Comparison of ENCODE assay signal across 12 cellular contexts in the genomic region with DNA sequence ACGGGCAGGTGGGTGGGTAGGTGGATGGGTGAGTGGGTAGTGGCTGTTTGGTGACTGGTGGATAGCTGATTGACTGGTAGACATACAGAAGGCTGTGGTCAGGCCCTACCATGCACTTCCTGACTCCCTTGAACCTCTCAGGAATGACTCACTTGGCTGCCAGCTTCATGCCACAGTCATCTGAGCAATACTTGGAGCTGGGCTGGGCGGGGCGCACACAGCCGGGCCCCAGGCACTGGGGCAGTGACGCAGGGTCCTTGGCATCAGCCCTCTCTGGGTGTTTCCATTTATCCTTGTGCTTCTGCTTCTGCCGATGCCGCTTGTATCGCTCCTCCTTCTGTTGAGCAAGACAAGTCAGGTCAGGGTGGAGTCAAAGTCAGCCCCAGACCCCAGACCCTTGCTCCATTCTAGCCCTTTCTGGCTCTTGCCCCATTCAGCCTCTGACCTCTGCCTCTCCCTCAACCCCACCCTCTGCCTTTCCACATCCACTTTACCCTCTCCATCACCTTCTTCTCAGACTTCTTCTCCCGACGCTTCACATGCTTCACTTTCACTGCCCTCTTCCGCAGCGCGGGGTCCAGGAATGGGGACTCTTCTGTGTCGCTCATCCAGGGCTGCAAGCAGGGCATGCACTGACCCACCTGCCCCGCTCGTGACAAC. TPM values are rescaled to one million over a fixed set of nuclear protein-coding genes. Genes with fewer than 3 reads are reported as not detected.
DNase-seq lines count a peak whose midpoint lies in the region; ATAC-seq and TF ChIP-seq lines count a peak whose summit lies in the region.
"Had no signal": no experiment of that assay in that cellular context is flagged by ENCODE, and none has a peak within 500 bp of the region (broad histone marks: within the 10 kb centered on the region; RNA-seq: fewer than 3 reads in every experiment).

No MANE protein-coding gene starts in this region.

- no peak overlapping the region for H3K4me3 ChIP-seq in aorta (ENCODE audit: low read length in 2 of 2)
- H3K4me3 ChIP-seq: BLaER1, mucosa of descending colon, upper lobe of left lung had no signal

- intact Hi-C loops in activated naive CD4-positive, alpha-beta T cell treated with anti-CD3 and anti-CD28 coated beads for 36 hours (cut with micrococcal nuclease): loop anchor here (10.0 kb wide), 1 partner anchor 1350 kb away; no protein-coding TSS in a partner anchor
- intact Hi-C loops in aorta (cut with DNase I): loop anchor here (10.0 kb wide), 4 partner anchors 90 to 910 kb away; partner anchors contain the start of genes SKA1 (in 2 of the 2), ACAA2 (in 1 of the 2), MEX3C (in 1 of the 2) and RPL17 (in 1 of the 2)

- TF ChIP-seq CTCF in chondrocyte (IDR thresholded peaks at IDR 0.05) (no peak), progenitor cell of endocrine pancreas (IDR thresholded peaks at IDR 0.05; ENCODE audit: unreplicated experiment) (no peak)

- no peaks in the 10 kb centered on the region for H3K27me3 ChIP-seq in aorta (ENCODE audit: control insufficient read depth in 1 of 2, insufficient read depth in 2 of 2, low read length in 1 of 2)
- H3K27me3 ChIP-seq: BLaER1, upper lobe of left lung had no signal

- H3K27me3 Mint-ChIP-seq in activated naive CD4-positive, alpha-beta T cell treated with anti-CD3 and anti-CD28 coated beads for 36 hours (ENCODE audit: low read depth): no peaks in the 10 kb centered on the region
- H3K27me3 Mint-ChIP-seq in chondrocyte (ENCODE audit: low read depth): no peaks in the 10 kb centered on the region
- no peaks in the 10 kb centered on the region for H3K27me3 Mint-ChIP-seq in progenitor cell of endocrine pancreas

- CTCF ChIA-PET in activated naive CD4-positive, alpha-beta T cell treated with anti-CD3 and anti-CD28 coated beads for 36 hours (lab: Charles Lee): no interaction called here

- peaks cover 0 to 4% of the 10 kb centered on the region in 2 donors for H3K36me3 ChIP-seq in aorta (ENCODE audit: control insufficient read depth in 1 of 2, insufficient read depth in 2 of 2, low read length in 1 of 2)

- no peaks in the 10 kb centered on the region for H3K9me3 Mint-ChIP-seq in activated naive CD4-positive, alpha-beta T cell treated with anti-CD3 and anti-CD28 coated beads for 36 hours
- H3K9me3 Mint-ChIP-seq in chondrocyte (ENCODE audit: low read depth) (no peaks in the 10 kb centered on the region), progenitor cell of endocrine pancreas (ENCODE audit: low read depth) (no peaks in the 10 kb centered on the region)

- 92% methylated on average over 16 of the region's 16 CpGs for WGBS in aorta, 2 donors

- DNase-seq in activated naive CD4-positive, alpha-beta T cell treated with anti-CD3 and anti-CD28 coated beads for 36 hours: no peak
- no peak for DNase-seq in activated naive CD4-positive, alpha-beta T cell (lab: John Stamatoyannopoulos, UW)
- DNase-seq in RKO (ENCODE audit: low spot score): peak; percentile 53
- DNase-seq in chondrocyte (ENCODE audit: low spot score): no peak
- DNase-seq in progenitor cell of endocrine pancreas (ENCODE audit: low spot score, unreplicated experiment): no peak
- no peak for DNase-seq in aorta

- peaks cover 42% of the 10 kb centered on the region for H3K4me1 Mint-ChIP-seq in activated naive CD4-positive, alpha-beta T cell treated with anti-CD3 and anti-CD28 coated beads for 36 hours (ENCODE audit: low read depth)
- H3K4me1 Mint-ChIP-seq in chondrocyte (ENCODE audit: low read depth): peaks cover 45% of the 10 kb centered on the region
- H3K4me1 Mint-ChIP-seq in progenitor cell of endocrine pancreas (ENCODE audit: low read depth): peaks cover 27% of the 10 kb centered on the region

- no peak overlapping the region for H3K27ac ChIP-seq in aorta (ENCODE audit: low read depth in 1 of 2, low read length in 2 of 2)
- H3K27ac ChIP-seq: BLaER1 had no signal

- peaks cover 0 to 3% of the 10 kb centered on the region in 2 donors for H3K4me1 ChIP-seq in aorta (ENCODE audit: control insufficient read depth in 1 of 2, insufficient read depth in 2 of 2, low read length in 2 of 2)

- peak overlapping the region; percentile 43 for H3K27ac Mint-ChIP-seq in activated naive CD4-positive, alpha-beta T cell treated with anti-CD3 and anti-CD28 coated beads for 36 hours
- peak overlapping the region; percentile 76 for H3K27ac Mint-ChIP-seq in chondrocyte (ENCODE audit: unreplicated experiment)
- H3K27ac Mint-ChIP-seq in progenitor cell of endocrine pancreas: peak overlapping the region; percentile 21

- peaks cover 50% of the 10 kb centered on the region for H3K36me3 Mint-ChIP-seq in activated naive CD4-positive, alpha-beta T cell treated with anti-CD3 and anti-CD28 coated beads for 36 hours (ENCODE audit: low read depth)
- peaks cover 14% of the 10 kb centered on the region for H3K36me3 Mint-ChIP-seq in chondrocyte (ENCODE audit: low read depth)
- H3K36me3 Mint-ChIP-seq in progenitor cell of endocrine pancreas (ENCODE audit: insufficient read depth): peaks cover 16% of the 10 kb centered on the region

- H3K4me3 Mint-ChIP-seq in activated naive CD4-positive, alpha-beta T cell treated with anti-CD3 and anti-CD28 coated beads for 36 hours: no peak overlapping the region
- H3K4me3 Mint-ChIP-seq in chondrocyte (ENCODE audit: unreplicated experiment) (no peak overlapping the region), progenitor cell of endocrine pancreas (ENCODE audit: low read depth) (peak overlapping the region; percentile 44)

- ATAC-seq in GM18502 (IDR thresholded peaks at IDR 0.05; ENCODE audit: poor library complexity, unreplicated experiment) (no peak), aorta (ENCODE audit: low FRiP score) (no peak), GM18868 (IDR thresholded peaks at IDR 0.05; ENCODE audit: unreplicated experiment) (no peak)
- ATAC-seq: mucosa of descending colon, sciatic nerve had no signal

- H3K9me3 ChIP-seq in aorta (ENCODE audit: control insufficient read depth, low read length): no peaks in the 10 kb centered on the region
- H3K9me3 ChIP-seq: BLaER1, mucosa of descending colon, upper lobe of left lung had no signal

RNA-seq across cellular contexts. Expression of gene MBD1, which starts 3.0 kb away (rescaled TPM):
- total RNA-seq in activated naive CD4-positive, alpha-beta T cell treated with anti-CD3 and anti-CD28 coated beads for 36 hours: 10 to 100 TPM; 66.4 to 69.0 TPM
- 60.3 to 68.4 TPM (median 62.0 TPM) in 3 replicates for total RNA-seq in chondrocyte
- total RNA-seq in progenitor cell of endocrine pancreas: 89.6 and 96.0 TPM in 2 replicates
- 10 to 100 TPM; 62.1 to 76.6 TPM for total RNA-seq in aorta
- polyA plus RNA-seq in aorta: 10 to 100 TPM; 24.4 to 58.3 TPM

RNA-seq across cellular contexts. Expression of gene CXXC1, which starts 3.1 kb away (rescaled TPM):
- 10 to 100 TPM; 71.5 to 75.3 TPM for total RNA-seq in activated naive CD4-positive, alpha-beta T cell treated with anti-CD3 and anti-CD28 coated beads for 36 hours
- 47.6 to 60.3 TPM (median 59.2 TPM) in 3 replicates for total RNA-seq in chondrocyte
- 109 and 118 TPM in 2 replicates for total RNA-seq in progenitor cell of endocrine pancreas
- 10 to 100 TPM; 54.3 to 74.0 TPM for total RNA-seq in aorta
- 100 to 1,000 TPM in 1 of 2 donors, 10 to 100 TPM in 1; 33.2 to 169 TPM for polyA plus RNA-seq in aorta

RNA-seq across cellular contexts. Expression of gene CFAP53, which starts 18.1 kb away (rescaled TPM):
- under 1 TPM; 0.40 to 0.43 TPM for total RNA-seq in activated naive CD4-positive, alpha-beta T cell treated with anti-CD3 and anti-CD28 coated beads for 36 hours
- total RNA-seq in chondrocyte (0.17 to 0.26 TPM in 2 of 3 replicates, not detected in the other), progenitor cell of endocrine pancreas (1.5 and 1.7 TPM in 2 replicates), aorta (under 1 TPM; 0.39 to 0.49 TPM)
- under 1 TPM in 1 of 2 donors, not detected in 1; 0.61 TPM for polyA plus RNA-seq in aorta

Comparison
In these comparisons a context has a peak if more than half of its experiments do, and no peak if none do; other contexts are left out.
1. H3K27ac Mint-ChIP-seq: peak in every context shown above with its lines; median percentile 76 in chondrocyte; 43 in activated naive CD4-positive, alpha-beta T cell treated with anti-CD3 and anti-CD28 coated beads for 36 hours; 21 in progenitor cell of endocrine pancreas.